Comparison of ENCODE assay signal across 6 cellular contexts in the genomic region with DNA sequence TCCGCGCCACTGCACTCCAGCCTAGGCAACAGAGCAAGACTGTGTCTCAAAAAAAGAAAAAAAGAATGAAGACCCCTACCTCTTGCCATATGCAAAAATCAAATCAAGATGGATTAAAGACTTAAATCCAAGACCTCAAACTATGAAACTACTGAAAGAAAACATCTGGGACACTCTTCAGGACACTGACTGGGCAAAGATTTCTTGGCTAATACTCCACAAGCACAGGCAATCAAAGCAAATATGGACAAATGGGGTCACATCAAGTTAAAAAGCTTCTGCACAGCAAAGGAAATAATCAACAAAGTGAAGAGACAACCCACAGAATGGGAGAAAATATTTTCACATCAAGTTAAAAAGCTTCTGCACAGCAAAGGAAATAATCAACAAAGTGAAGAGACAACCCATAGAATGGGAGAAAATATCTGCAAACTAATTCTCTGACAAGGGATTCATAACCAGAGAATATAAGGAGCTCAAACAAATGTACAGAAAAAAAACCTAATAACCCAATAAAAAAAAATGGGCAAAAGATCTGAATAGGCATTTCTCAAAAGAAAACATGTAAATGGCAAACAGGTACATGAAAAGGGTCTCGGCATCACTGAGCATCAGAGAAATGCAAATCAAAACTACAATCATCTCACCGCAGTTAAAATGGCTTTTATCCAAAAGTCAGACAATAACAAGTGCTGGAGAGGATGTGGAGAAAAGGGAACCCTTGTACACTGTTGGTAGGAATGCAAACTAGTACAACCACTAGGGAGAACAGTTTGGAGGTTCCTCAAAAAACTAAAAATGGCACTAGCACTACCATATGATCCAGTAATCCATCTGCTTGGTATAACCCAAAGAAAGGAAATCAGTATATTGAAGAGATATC. TPM values are rescaled to one million over a fixed set of nuclear protein-coding genes. Genes with fewer than 3 reads are reported as not detected.
DNase-seq lines count a peak whose midpoint lies in the region; ATAC-seq, FAIRE-seq and TF ChIP-seq lines count a peak whose summit lies in the region.
"Not testable (repeated sequence)": the region's sequence is repeated elsewhere in the genome, so short reads cannot be mapped to it uniquely, and the experiment has no call there.

No MANE protein-coding gene starts in this region.

- H3K4me1 Mint-ChIP-seq in stimulated activated naive B cell treated with anti-CD40 and anti-IgM and Interleukin-4, amounts not matched to agents 10 μg/mL and 1 μg/mL and 100 μg/mL, for 72 hours, result peaks cover 46 to 51% of the 10 kb centered on the region in 2 donors

- not testable (repeated sequence) for H3K4me3 Mint-ChIP-seq in stimulated activated naive B cell treated with anti-CD40 and anti-IgM and Interleukin-4, amounts not matched to agents 10 μg/mL and 1 μg/mL and 100 μg/mL, for 72 hours

- H3K9me1 ChIP-seq in K562 (ENCODE audit: control insufficient read depth, insufficient read depth, low read length), result not testable (repeated sequence)

- H3K36me3 ChIP-seq in HEK293 (ENCODE audit: control insufficient read depth in 2 of 2, insufficient read depth in 1 of 2, low read length in 2 of 2); K562 (ENCODE audit: control insufficient read depth, insufficient read depth, low read length): not testable (repeated sequence)

- H3K27me3 Mint-ChIP-seq in stimulated activated naive B cell treated with anti-CD40 and anti-IgM and Interleukin-4, amounts not matched to agents 10 μg/mL and 1 μg/mL and 100 μg/mL, for 72 hours, result not testable (repeated sequence)

- H4K20me1 ChIP-seq in K562 (replicated peaks; ENCODE audit: control insufficient read depth, insufficient read depth, low read length), result not testable (repeated sequence)

- CTCF ChIA-PET in HEK293 (lab: Yijun Ruan, JAX); K562 (lab: Yijun Ruan, JAX; ENCODE audit: low intra/inter-chr PET ratio): not testable (repeated sequence)

- peaks cover 25 to 34% of the 10 kb centered on the region in 2 donors for H3K9me3 Mint-ChIP-seq in stimulated activated naive B cell treated with anti-CD40 and anti-IgM and Interleukin-4, amounts not matched to agents 10 μg/mL and 1 μg/mL and 100 μg/mL, for 72 hours

- H3K4me2 ChIP-seq in K562 (ENCODE audit: insufficient read depth, low read length), result not testable (repeated sequence)

- TF ChIP-seq CTCF in HEK293 (tag by site-specific recombination; IDR thresholded peaks at IDR 0.05); K562 (IDR thresholded peaks at IDR 0.05 in 2 of 3, conservative IDR thresholded peaks at IDR 0.05 in 1 of 3; ENCODE audit: insufficient read depth in 2 of 3, low read depth in 1 of 3, low read length in 3 of 3): not testable (repeated sequence)

- in situ Hi-C loops in KBM-7 (cut with MboI; ENCODE audit: low pct_unique_long_range_greater_than_20kb, low sequenced_read_pairs); K562 (cut with MboI): not testable (repeated sequence)

- H3K36me3 Mint-ChIP-seq in stimulated activated naive B cell treated with anti-CD40 and anti-IgM and Interleukin-4, amounts not matched to agents 10 μg/mL and 1 μg/mL and 100 μg/mL, for 72 hours, result peaks cover 47 to 50% of the 10 kb centered on the region in 2 donors

- peak; percentile 5 for FAIRE-seq in GM18507 (lab: Jason Lieb, UNC)
- FAIRE-seq in K562 (lab: Jason Lieb, UNC), result not testable (repeated sequence)

- intact Hi-C loops in K562 (cut with micrococcal nuclease), result not testable (repeated sequence)

- BruUV-seq in K562 (replicated peaks; lab: Mats Ljungman, UMichigan), result not testable (repeated sequence)

- not testable (repeated sequence) for TF ChIP-seq EP300 in K562 (IDR thresholded peaks at IDR 0.05; ENCODE audit: low read length)

- not testable (repeated sequence) for TF ChIP-seq RAD21 in K562 (CRISPR knock-in tag; conservative IDR thresholded peaks at IDR 0.05 in 1 of 2, IDR thresholded peaks at IDR 0.05 in 1 of 2)

- not testable (repeated sequence) for H3K27me3 ChIP-seq in K562 (ENCODE audit: control insufficient read depth in 2 of 2, insufficient read depth in 2 of 2, low read length in 2 of 2)

- not testable (repeated sequence) for H3K4me1 ChIP-seq in HEK293 (ENCODE audit: control insufficient read depth, insufficient read depth, low read length); K562 (replicated peaks in 1 of 2; ENCODE audit: control insufficient read depth in 2 of 2, insufficient read depth in 2 of 2, low read length in 2 of 2)

- not testable (repeated sequence) for H3K4me3 ChIP-seq in HEK293 (ENCODE audit: low read depth, low read length); K562

- peak overlapping the region; percentile 75 for H3K27ac Mint-ChIP-seq in stimulated activated naive B cell treated with anti-CD40 and anti-IgM and Interleukin-4, amounts not matched to agents 10 μg/mL and 1 μg/mL and 100 μg/mL, for 72 hours

- not testable (repeated sequence) for DNase-seq in GM18507 (ENCODE audit: extremely low spot score, insufficient read length, low read depth); K562 (ENCODE audit: extremely low read depth in 1 of 4, low spot score in 3 of 4); left lobe of liver (ENCODE audit: low spot score); stimulated activated naive B cell treated with anti-CD40 and anti-IgM and Interleukin-4, amounts not matched to agents 10 μg/mL and 1 μg/mL and 100 μg/mL, for 72 hours
- peak; percentile 8 for DNase-seq in KBM-7

- not testable (repeated sequence) for H3K9ac ChIP-seq in K562 (ENCODE audit: insufficient read depth in 1 of 2, low read depth in 2 of 2, low read length in 2 of 2)

- not testable (repeated sequence) for ATAC-seq in K562; stimulated activated naive B cell treated with anti-CD40 and anti-IgM and Interleukin-4, amounts not matched to agents 10 μg/mL and 1 μg/mL and 100 μg/mL, for 72 hours (replicated peaks)
- ATAC-seq in left lobe of liver, result peak; percentile 73

- H2AFZ ChIP-seq in K562 (ENCODE audit: low read depth, low read length), result not testable (repeated sequence)

- TF ChIP-seq POLR2A in K562 (conservative IDR thresholded peaks at IDR 0.05), result not testable (repeated sequence)

- not testable (repeated sequence) for H3K9me3 ChIP-seq in HEK293 (ENCODE audit: control insufficient read depth, insufficient read depth, low read depth, low read length); K562 (replicated peaks; ENCODE audit: control insufficient read depth, insufficient read depth, low read depth, low read length)

- peaks cover 93% of the 10 kb centered on the region for H3K79me2 ChIP-seq in K562 (ENCODE audit: control insufficient read depth, insufficient read depth, low read length)

- POLR2A ChIA-PET in HEK293 (lab: Yijun Ruan, JAX), result not testable (repeated sequence)
- POLR2A ChIA-PET in K562 (lab: Yijun Ruan, JAX), result interaction anchor here (0.8 to 1.4 kb wide), 2 partner anchors 10 to 18 kb away, joined by 3 read pairs; no protein-coding TSS in a partner anchor

- H3K27ac ChIP-seq in HEK293 (ENCODE audit: extremely low read depth, low read depth, low read length); K562 (ENCODE audit: extremely low read depth, low read depth, low read length): not testable (repeated sequence)

- 96% methylated on average over 4 of the region's 4 CpGs for WGBS in K562 (ENCODE audit: insufficient coverage, low coverage, missing lambda C conversion rate)

TF ChIP-seq in HEK293, 187 proteins besides CTCF, POLR2A, EP300 and RAD21:
- peak; percentile 98 for TF ChIP-seq ZNF184 (tag by site-specific recombination; IDR thresholded peaks at IDR 0.05)

TF ChIP-seq in K562, 482 proteins besides CTCF, POLR2A, EP300 and RAD21 (continues in another document):
- peak; percentile 76 for TF ChIP-seq ZNF184 (CRISPR knock-in tag; IDR thresholded peaks at IDR 0.05)

RNA-seq across cellular contexts. Expression of a gene that starts 43.6 kb away (rescaled TPM):
- 112 and 305 TPM in 2 replicates for total RNA-seq in K562 (2011; cell fraction: chromatin; rRNA removed; ENCODE audit: low replicate concordance)
- total RNA-seq in K562 (2011; cell fraction: nucleolus; rRNA removed), result 35.9 and 58.7 TPM in 2 replicates
- total RNA-seq in K562 (2011; cell fraction: nucleoplasm; rRNA removed), result 85.0 and 104 TPM in 2 replicates
- total RNA-seq in K562 (2014; rRNA removed) (33.6 and 38.6 TPM in 2 replicates), K562 (2014; rRNA removed; fragmentation: Illumina TruSeq; extraction: Trizol) (48.6 and 57.4 TPM in 2 replicates), K562 (2015; rRNA removed; fragmentation: Illumina TruSeq; extraction: Trizol) (52.9 and 56.4 TPM in 2 replicates), K562 (2021) (48.6 and 53.0 TPM in 2 replicates), left lobe of liver (27.2 TPM)
- polyA plus RNA-seq in K562 (2011; rRNA removed) (66.0 and 71.7 TPM in 2 replicates), K562 (2014; fragmentation: Illumina TruSeq; extraction: Trizol) (36.7 and 42.4 TPM in 2 replicates), K562 (2014; fragmentation: Nextera tagmentation; extraction: Ambion mirVana) (10 to 100 TPM; 11.7 to 13.4 TPM), K562 (2014; rRNA removed) (25.0 and 29.3 TPM in 2 replicates)
- polyA plus RNA-seq in K562 (2011; cell fraction: cytosol; rRNA removed), result 25.2 and 40.6 TPM in 2 replicates
- polyA plus RNA-seq in K562 (2011; cell fraction: nucleus; rRNA removed), result 61.1 and 103 TPM in 2 replicates
- polyA plus RNA-seq in K562 (2012), result 31.5 and 33.0 TPM in 2 replicates
- polyA minus RNA-seq in K562 (2011; rRNA and poly(A)+ RNA removed), result 187 and 268 TPM in 2 replicates
- 44.7 and 62.7 TPM in 2 replicates for polyA minus RNA-seq in K562 (2011; cell fraction: cytosol; rRNA and poly(A)+ RNA removed)
- polyA minus RNA-seq in K562 (2011; cell fraction: nucleus; rRNA and poly(A)+ RNA removed), result 57.1 and 160 TPM in 2 replicates
